1 cellular context compared by ENCODE assay signal in the genomic region with DNA sequence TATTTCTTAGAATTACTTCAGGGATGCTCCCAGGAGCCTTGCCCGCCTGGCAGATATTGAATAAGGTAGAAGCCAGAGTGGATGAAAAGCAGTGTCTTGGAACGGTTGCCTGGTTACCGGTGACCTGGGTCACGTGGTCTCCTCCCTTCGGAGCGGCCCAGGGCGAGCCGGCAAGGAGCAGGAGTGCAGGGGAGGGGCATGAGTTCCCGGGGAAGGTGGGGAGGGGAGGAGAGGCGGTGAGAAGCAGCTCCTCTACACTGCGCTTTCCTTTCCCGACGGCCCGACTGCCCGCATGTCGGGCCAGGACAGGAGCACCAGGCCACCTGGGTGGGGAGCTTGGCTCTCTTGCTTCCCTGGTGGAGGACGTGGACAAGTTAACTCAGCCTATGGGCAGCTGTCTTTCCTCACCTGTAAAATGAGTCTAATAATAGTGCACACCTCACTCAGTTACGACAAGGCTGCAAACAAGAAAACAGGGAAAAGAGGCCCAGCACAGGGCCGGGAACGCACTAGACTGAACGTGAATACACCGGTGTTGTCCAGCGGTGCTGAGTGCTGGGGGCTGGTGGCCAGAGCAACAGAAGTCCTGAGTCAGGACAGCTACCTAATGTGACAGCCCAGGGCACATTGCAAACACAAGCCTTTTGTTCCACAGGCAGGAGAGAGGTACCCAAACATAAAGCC.
TF ChIP-seq lines count a peak whose summit lies in the region.

No MANE protein-coding gene starts in this region.

TF ChIP-seq in GM23338, 12 proteins besides CTCF, POLR2A, EP300 and RAD21 (continued from another document):
- TF ChIP-seq, protein P1, sequence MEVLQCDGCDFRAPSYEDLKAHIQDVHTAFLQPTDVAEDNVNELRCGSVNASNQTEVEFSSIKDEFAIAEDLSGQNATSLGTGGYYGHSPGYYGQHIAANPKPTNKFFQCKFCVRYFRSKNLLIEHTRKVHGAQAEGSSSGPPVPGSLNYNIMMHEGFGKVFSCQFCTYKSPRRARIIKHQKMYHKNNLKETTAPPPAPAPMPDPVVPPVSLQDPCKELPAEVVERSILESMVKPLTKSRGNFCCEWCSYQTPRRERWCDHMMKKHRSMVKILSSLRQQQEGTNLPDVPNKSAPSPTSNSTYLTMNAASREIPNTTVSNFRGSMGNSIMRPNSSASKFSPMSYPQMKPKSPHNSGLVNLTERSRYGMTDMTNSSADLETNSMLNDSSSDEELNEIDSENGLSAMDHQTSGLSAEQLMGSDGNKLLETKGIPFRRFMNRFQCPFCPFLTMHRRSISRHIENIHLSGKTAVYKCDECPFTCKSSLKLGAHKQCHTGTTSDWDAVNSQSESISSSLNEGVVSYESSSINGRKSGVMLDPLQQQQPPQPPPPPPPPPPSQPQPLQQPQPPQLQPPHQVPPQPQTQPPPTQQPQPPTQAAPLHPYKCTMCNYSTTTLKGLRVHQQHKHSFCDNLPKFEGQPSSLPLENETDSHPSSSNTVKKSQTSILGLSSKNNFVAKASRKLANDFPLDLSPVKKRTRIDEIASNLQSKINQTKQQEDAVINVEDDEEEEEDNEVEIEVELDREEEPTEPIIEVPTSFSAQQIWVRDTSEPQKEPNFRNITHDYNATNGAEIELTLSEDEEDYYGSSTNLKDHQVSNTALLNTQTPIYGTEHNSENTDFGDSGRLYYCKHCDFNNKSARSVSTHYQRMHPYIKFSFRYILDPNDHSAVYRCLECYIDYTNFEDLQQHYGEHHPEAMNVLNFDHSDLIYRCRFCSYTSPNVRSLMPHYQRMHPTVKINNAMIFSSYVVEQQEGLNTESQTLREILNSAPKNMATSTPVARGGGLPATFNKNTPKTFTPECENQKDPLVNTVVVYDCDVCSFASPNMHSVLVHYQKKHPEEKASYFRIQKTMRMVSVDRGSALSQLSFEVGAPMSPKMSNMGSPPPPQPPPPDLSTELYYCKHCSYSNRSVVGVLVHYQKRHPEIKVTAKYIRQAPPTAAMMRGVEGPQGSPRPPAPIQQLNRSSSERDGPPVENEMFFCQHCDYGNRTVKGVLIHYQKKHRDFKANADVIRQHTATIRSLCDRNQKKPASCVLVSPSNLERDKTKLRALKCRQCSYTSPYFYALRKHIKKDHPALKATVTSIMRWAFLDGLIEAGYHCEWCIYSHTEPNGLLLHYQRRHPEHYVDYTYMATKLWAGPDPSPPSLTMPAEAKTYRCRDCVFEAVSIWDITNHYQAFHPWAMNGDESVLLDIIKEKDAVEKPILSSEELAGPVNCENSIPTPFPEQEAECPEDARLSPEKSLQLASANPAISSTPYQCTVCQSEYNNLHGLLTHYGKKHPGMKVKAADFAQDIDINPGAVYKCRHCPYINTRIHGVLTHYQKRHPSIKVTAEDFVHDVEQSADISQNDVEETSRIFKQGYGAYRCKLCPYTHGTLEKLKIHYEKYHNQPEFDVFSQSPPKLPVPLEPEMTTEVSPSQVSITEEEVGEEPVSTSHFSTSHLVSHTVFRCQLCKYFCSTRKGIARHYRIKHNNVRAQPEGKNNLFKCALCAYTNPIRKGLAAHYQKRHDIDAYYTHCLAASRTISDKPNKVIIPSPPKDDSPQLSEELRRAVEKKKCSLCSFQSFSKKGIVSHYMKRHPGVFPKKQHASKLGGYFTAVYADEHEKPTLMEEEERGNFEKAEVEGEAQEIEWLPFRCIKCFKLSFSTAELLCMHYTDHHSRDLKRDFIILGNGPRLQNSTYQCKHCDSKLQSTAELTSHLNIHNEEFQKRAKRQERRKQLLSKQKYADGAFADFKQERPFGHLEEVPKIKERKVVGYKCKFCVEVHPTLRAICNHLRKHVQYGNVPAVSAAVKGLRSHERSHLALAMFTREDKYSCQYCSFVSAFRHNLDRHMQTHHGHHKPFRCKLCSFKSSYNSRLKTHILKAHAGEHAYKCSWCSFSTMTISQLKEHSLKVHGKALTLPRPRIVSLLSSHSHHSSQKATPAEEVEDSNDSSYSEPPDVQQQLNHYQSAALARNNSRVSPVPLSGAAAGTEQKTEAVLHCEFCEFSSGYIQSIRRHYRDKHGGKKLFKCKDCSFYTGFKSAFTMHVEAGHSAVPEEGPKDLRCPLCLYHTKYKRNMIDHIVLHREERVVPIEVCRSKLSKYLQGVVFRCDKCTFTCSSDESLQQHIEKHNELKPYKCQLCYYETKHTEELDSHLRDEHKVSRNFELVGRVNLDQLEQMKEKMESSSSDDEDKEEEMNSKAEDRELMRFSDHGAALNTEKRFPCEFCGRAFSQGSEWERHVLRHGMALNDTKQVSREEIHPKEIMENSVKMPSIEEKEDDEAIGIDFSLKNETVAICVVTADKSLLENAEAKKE (CRISPR knock-in tag; IDR thresholded peaks at IDR 0.05) = no peak
